ENCODE assay signal across 22 cellular contexts in genomic region chr3:184639351-184639750, GRCh38.
DNase-seq lines count a peak whose midpoint lies in the region; ATAC-seq and TF ChIP-seq lines count a peak whose summit lies in the region.
"Had no signal": no experiment of that assay in that cellular context is flagged by ENCODE, and none has a peak within 500 bp of the region (broad histone marks: within the 10 kb centered on the region; RNA-seq: fewer than 3 reads in every experiment).

No MANE protein-coding gene starts in this region.

- ATAC-seq in foreskin keratinocyte (no peak), GM21515 (IDR thresholded peaks at IDR 0.05; ENCODE audit: unreplicated experiment) (no peak)
- ATAC-seq: effector memory CD8-positive, alpha-beta T cell; GM23338; heart left ventricle; stimulated activated naive B cell treated with anti-CD40 and anti-IgM and Interleukin-4, amounts not matched to agents 10 μg/mL and 1 μg/mL and 100 μg/mL, for 72 hours had no signal

- no peaks in the 10 kb centered on the region for H4K20me1 ChIP-seq in BLaER1 treated with 17β-estradiol and CSF1 and Interleukin-3, amounts not matched to agents 10 nM and 100 nM

- peak overlapping the region in 1 of 2 experiments; percentile 9 for H2BK12ac ChIP-seq in mesenchymal stem cell (ENCODE audit: low read length in 2 of 2)

- H3K23ac ChIP-seq in mesenchymal stem cell (ENCODE audit: low read length in 2 of 2): no peak overlapping the region

- no peak overlapping the region for H3K4ac ChIP-seq in mesenchymal stem cell (ENCODE audit: low read depth in 1 of 2, low read length in 2 of 2)

- H2BK120ac ChIP-seq in mesenchymal stem cell (ENCODE audit: low read depth, low read length): no peak overlapping the region

- no peak overlapping the region for H2AK5ac ChIP-seq in mesenchymal stem cell (ENCODE audit: low read length, severe bottlenecking)

- H3K18ac ChIP-seq in mesenchymal stem cell (ENCODE audit: low read depth in 1 of 2, low read length in 2 of 2): peak overlapping the region in 1 of 2 experiments; percentile 8

- H3K14ac ChIP-seq in mesenchymal stem cell (ENCODE audit: low read length in 2 of 2): no peak overlapping the region

- H4K91ac ChIP-seq in mesenchymal stem cell (ENCODE audit: low read length): no peak overlapping the region

- DNase-seq in DMS79 treated with DMSO at 0.1 percent for 48 hours (lab: John Stamatoyannopoulos, UW): peak; percentile 93
- DNase-seq in NCI-H510A treated with DMSO at 0.1 percent for 48 hours (lab: John Stamatoyannopoulos, UW): peak; percentile 99
- DNase-seq in mesenchymal stem cell: peak; percentile 23
- DNase-seq in mucosa of gallbladder (ENCODE audit: low spot score): no peak
- no peak for DNase-seq in foreskin keratinocyte
- no peak for DNase-seq in GM03348 (ENCODE audit: low spot score)
- DNase-seq: activated T-cell treated with anti-CD3 and anti-CD28 coated beads for 4 hours; cortex of kidney; effector memory CD8-positive, alpha-beta T cell; foreskin fibroblast; NCI-H2171; NCI-H526 treated with DMSO at 0.1 percent for 48 hours; stimulated activated naive B cell treated with anti-CD40 and anti-IgM and Interleukin-4, amounts not matched to agents 10 μg/mL and 1 μg/mL and 100 μg/mL, for 72 hours had no signal

- H3K4me1 ChIP-seq in BLaER1 treated with 17β-estradiol and CSF1 and Interleukin-3, amounts not matched to agents 10 nM and 100 nM: peaks cover 54 to 87% (median 67%) of the 10 kb centered on the region in 10 experiments
- H3K4me1 ChIP-seq in mesenchymal stem cell (ENCODE audit: control insufficient read depth, insufficient read depth, low read depth, low read length): peaks cover 26% of the 10 kb centered on the region
- no peaks in the 10 kb centered on the region for H3K4me1 ChIP-seq in foreskin keratinocyte
- H3K4me1 ChIP-seq: ascending aorta had no signal

- peak overlapping the region in 1 of 11 experiments; percentile 78; a peak in 1 of 22 replicates for H3K9ac ChIP-seq in BLaER1 treated with 17β-estradiol and CSF1 and Interleukin-3, amounts not matched to agents 10 nM and 100 nM
- no peak overlapping the region for H3K9ac ChIP-seq in mesenchymal stem cell (ENCODE audit: low read length)
- H3K9ac ChIP-seq: neural progenitor cell had no signal

- no peaks in the 10 kb centered on the region for H3K79me1 ChIP-seq in mesenchymal stem cell (replicated peaks; ENCODE audit: low read length, poor library complexity, severe bottlenecking)

- H2AFZ ChIP-seq in mesenchymal stem cell (ENCODE audit: low read depth, low read length): no peak overlapping the region
- H2AFZ ChIP-seq: GM23338, neural progenitor cell had no signal

- no peak overlapping the region for H2BK15ac ChIP-seq in mesenchymal stem cell (ENCODE audit: low read depth, poor library complexity, severe bottlenecking)

- no peak overlapping the region for H2BK5ac ChIP-seq in mesenchymal stem cell (ENCODE audit: low read depth, low read length, poor library complexity, severe bottlenecking)

- H3K4me3 ChIP-seq in BLaER1 treated with 17β-estradiol and CSF1 and Interleukin-3, amounts not matched to agents 10 nM and 100 nM: no peak overlapping the region
- H3K4me3 ChIP-seq in mesenchymal stem cell (ENCODE audit: insufficient read depth in 1 of 2, low read depth in 1 of 2, low read length in 2 of 2): no peak overlapping the region
- H3K4me3 ChIP-seq: ascending aorta, GM23338, heart left ventricle, neural progenitor cell, SK-N-MC, suprapubic skin had no signal

- TF ChIP-seq CTCF in foreskin keratinocyte (conservative IDR thresholded peaks at IDR 0.05): no peak

- no peaks in the 10 kb centered on the region for H3K36me3 ChIP-seq in BLaER1 treated with 17β-estradiol and CSF1 and Interleukin-3, amounts not matched to agents 10 nM and 100 nM
- H3K36me3 ChIP-seq in mesenchymal stem cell (ENCODE audit: control insufficient read depth in 1 of 2, insufficient read depth in 2 of 2, low read depth in 1 of 2, low read length in 2 of 2): no peaks in the 10 kb centered on the region
- H3K36me3 ChIP-seq: ascending aorta, heart left ventricle, neural progenitor cell, suprapubic skin had no signal

- H3K4me2 ChIP-seq in BLaER1 treated with 17β-estradiol and CSF1 and Interleukin-3, amounts not matched to agents 10 nM and 100 nM: peak overlapping the region; percentile 70 to 92 (median 81); a peak in 20 of 22 replicates
- H3K4me2 ChIP-seq in mesenchymal stem cell (ENCODE audit: low read length, poor library complexity, severe bottlenecking): no peak overlapping the region
- H3K4me2 ChIP-seq: GM23338, neural progenitor cell had no signal

- H3K9me3 ChIP-seq in BLaER1 treated with 17β-estradiol and CSF1 and Interleukin-3, amounts not matched to agents 10 nM and 100 nM (replicated peaks in 1 of 11): peaks cover 0 to 26% (median 7%) of the 10 kb centered on the region in 11 experiments; a peak in 9 of 22 replicates
- H3K9me3 ChIP-seq in mesenchymal stem cell (ENCODE audit: control insufficient read depth, low read length): no peaks in the 10 kb centered on the region
- H3K9me3 ChIP-seq: ascending aorta, heart left ventricle, suprapubic skin had no signal

- no peaks in the 10 kb centered on the region for H3K27me3 ChIP-seq in BLaER1 treated with 17β-estradiol and CSF1 and Interleukin-3, amounts not matched to agents 10 nM and 100 nM
- H3K27me3 ChIP-seq in mesenchymal stem cell (ENCODE audit: control insufficient read depth in 1 of 2, insufficient read depth in 1 of 2, low read length in 2 of 2) (peaks cover 18 to 51% of the 10 kb centered on the region in 2 experiments), foreskin keratinocyte (no peaks in the 10 kb centered on the region)
- H3K27me3 ChIP-seq: ascending aorta, heart left ventricle, neural progenitor cell, suprapubic skin had no signal

- peak overlapping the region in 9 of 11 experiments; percentile 75 to 95 (median 87); a peak in 17 of 22 replicates for H3K27ac ChIP-seq in BLaER1 treated with 17β-estradiol and CSF1 and Interleukin-3, amounts not matched to agents 10 nM and 100 nM
- H3K27ac ChIP-seq in mesenchymal stem cell (ENCODE audit: low read length, poor library complexity, severe bottlenecking) (no peak overlapping the region), foreskin keratinocyte (no peak overlapping the region)
- H3K27ac ChIP-seq: ascending aorta, C4-2B, heart left ventricle, neural progenitor cell, SK-N-MC, suprapubic skin had no signal

- H4K8ac ChIP-seq in mesenchymal stem cell (ENCODE audit: low read length): no peak overlapping the region

- WGBS in mesenchymal stem cell: 54% methylated on average over 6 of the region's 6 CpGs

Comparison
In these comparisons a context has a peak if more than half of its experiments do, and no peak if none do; other contexts are left out.
1. H3K27ac ChIP-seq: peak in BLaER1 treated with 17β-estradiol and CSF1 and Interleukin-3, amounts not matched to agents 10 nM and 100 nM (9 of 11); none in mesenchymal stem cell (single experiment) and foreskin keratinocyte (single experiment).
2. DNase-seq: peak in DMS79 treated with DMSO at 0.1 percent for 48 hours (single experiment), NCI-H510A treated with DMSO at 0.1 percent for 48 hours (single experiment) and mesenchymal stem cell (single experiment); none in mucosa of gallbladder (single experiment), foreskin keratinocyte (0 of 2) and GM03348 (single experiment).